In the genomic region with DNA sequence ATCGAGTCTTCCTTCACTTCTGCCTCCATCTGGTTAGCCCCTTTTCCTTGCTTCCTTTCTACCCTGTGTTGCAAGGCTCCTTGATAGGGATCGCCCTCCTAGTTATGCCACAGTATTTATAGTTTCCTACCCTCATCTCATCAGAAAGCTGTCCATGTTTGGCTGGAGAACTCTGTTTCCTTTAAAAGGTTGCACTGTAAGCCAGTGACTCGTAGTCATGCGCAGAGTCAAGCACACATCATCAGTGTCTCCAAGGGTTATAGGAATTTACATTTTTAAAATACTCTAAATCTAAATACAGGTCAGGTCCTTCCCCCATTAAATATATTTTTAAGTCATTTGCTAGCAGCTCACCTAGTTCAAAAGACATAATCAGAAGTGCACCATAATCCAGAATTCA, we compare ENCODE assay signal across 11 cellular contexts.
DNase-seq lines count a peak whose midpoint lies in the region; ATAC-seq and TF ChIP-seq lines count a peak whose summit lies in the region.
"Had no signal": no experiment of that assay in that cellular context is flagged by ENCODE, and none has a peak within 500 bp of the region (broad histone marks: within the 10 kb centered on the region; RNA-seq: fewer than 3 reads in every experiment).

No MANE protein-coding gene starts in this region.

- no peaks in the 10 kb centered on the region for H3K27me3 ChIP-seq in brain microvascular endothelial cell (replicated peaks)
- no peaks in the 10 kb centered on the region for H3K27me3 ChIP-seq in foreskin keratinocyte

- H3K27ac ChIP-seq in brain microvascular endothelial cell (peak overlapping the region; percentile 68), foreskin keratinocyte (no peak overlapping the region)

- no peaks in the 10 kb centered on the region for H3K9me3 ChIP-seq in T-helper 17 cell (ENCODE audit: control insufficient read depth, low read length, poor library complexity, severe bottlenecking)
- H3K9me3 ChIP-seq: thoracic aorta had no signal

- no peak overlapping the region for H3K4me3 ChIP-seq in brain microvascular endothelial cell (ENCODE audit: low read depth, low read length)

- no peak for TF ChIP-seq CTCF in brain microvascular endothelial cell (IDR thresholded peaks at IDR 0.05; ENCODE audit: low read depth, low read length, missing control alignments)
- no peak for TF ChIP-seq CTCF in foreskin keratinocyte (conservative IDR thresholded peaks at IDR 0.05)

- H3K4me1 Mint-ChIP-seq in T-helper 17 cell, result peaks cover 4% of the 10 kb centered on the region
- H3K4me1 Mint-ChIP-seq: activated naive CD8-positive, alpha-beta T cell treated with anti-CD3 and anti-CD28 coated beads, Interleukin-2, amount 10 ng/mL, durations not matched to agents 7 days and 5 days had no signal

- ATAC-seq in foreskin keratinocyte (peak; percentile 68), left lobe of liver (no peak), T-helper 17 cell (no peak)

- H3K27me3 Mint-ChIP-seq in T-helper 17 cell, result peaks cover 37% of the 10 kb centered on the region

- in situ Hi-C loops in brain microvascular endothelial cell (cut with HindIII; ENCODE audit: low pct_ligation_motif_present, low sequenced_read_pairs), result no loop called here

- H3K4me3 Mint-ChIP-seq in T-helper 17 cell, result no peak overlapping the region
- H3K4me3 Mint-ChIP-seq: activated naive CD8-positive, alpha-beta T cell treated with anti-CD3 and anti-CD28 coated beads, Interleukin-2, amount 10 ng/mL, durations not matched to agents 7 days and 5 days had no signal

- peaks cover 7% of the 10 kb centered on the region for H3K4me1 ChIP-seq in foreskin keratinocyte

- no peak overlapping the region for H3K27ac Mint-ChIP-seq in T-helper 17 cell
- H3K27ac Mint-ChIP-seq: activated naive CD8-positive, alpha-beta T cell treated with anti-CD3 and anti-CD28 coated beads, Interleukin-2, amount 10 ng/mL, durations not matched to agents 7 days and 5 days had no signal

- no peaks in the 10 kb centered on the region for H3K36me3 Mint-ChIP-seq in T-helper 17 cell (ENCODE audit: low read depth)
- H3K36me3 Mint-ChIP-seq: activated naive CD8-positive, alpha-beta T cell treated with anti-CD3 and anti-CD28 coated beads, Interleukin-2, amount 10 ng/mL, durations not matched to agents 7 days and 5 days had no signal

- DNase-seq in HS-5 (ENCODE audit: low read depth) (peak; percentile 32), brain microvascular endothelial cell (peak; percentile 24), foreskin keratinocyte (peak in 1 of 2 donors; percentile 25), stromal cell of bone marrow (ENCODE audit: low read depth) (peak; percentile 73), left lobe of liver (ENCODE audit: low spot score) (no peak), T-helper 17 cell (no peak), NCI-H1105 (lab: John Stamatoyannopoulos, UW) (no peak)
- DNase-seq: activated naive CD8-positive, alpha-beta T cell treated with anti-CD3 and anti-CD28 coated beads, Interleukin-2, amount 10 ng/mL, durations not matched to agents 7 days and 5 days; NCI-H1436; Right ventricle myocardium superior had no signal

- no peaks in the 10 kb centered on the region for H3K36me3 ChIP-seq in brain microvascular endothelial cell (replicated peaks)
- H3K36me3 ChIP-seq: thoracic aorta had no signal

Comparison
In these comparisons a context has a peak if more than half of its experiments do, and no peak if none do; other contexts are left out.
1. DNase-seq: peak in HS-5 (single experiment), brain microvascular endothelial cell (single experiment) and stromal cell of bone marrow (single experiment); none in left lobe of liver (single experiment), T-helper 17 cell (0 of 3) and NCI-H1105 (single experiment).